19 cellular contexts compared by ENCODE assay signal in genomic region chr16:46920402-46921068, GRCh38. TPM values are rescaled to one million over a fixed set of nuclear protein-coding genes. Genes with fewer than 3 reads are reported as not detected.
A peak's percentile ranks its signal among the peaks of the same experiment; 100 is the strongest.
DNase-seq lines count a peak whose midpoint lies in the region; ATAC-seq, FAIRE-seq and TF ChIP-seq lines count a peak whose summit lies in the region.
"Had no signal": no experiment of that assay in that cellular context is flagged by ENCODE, and none has a peak within 500 bp of the region (broad histone marks: within the 10 kb centered on the region; RNA-seq: fewer than 3 reads in every experiment).

No MANE protein-coding gene starts in this region.

- FAIRE-seq in HepG2 (lab: Jason Lieb, UNC): no peak

- POLR2A ChIA-PET in HepG2 (lab: Yijun Ruan, JAX): interaction anchor here (0.7 to 2.4 kb wide), 5 partner anchors 13 to 67 kb away, joined by 3 to 17 read pairs (median 6); partner anchors contain the start of gene GPT2

- ATAC-seq in HepG2 (no peak), gastrocnemius medialis (no peak)

- BruUV-seq in HepG2 (replicated peaks; lab: Mats Ljungman, UMichigan): no TSS peak

- H3K27ac ChIP-seq in adrenal gland: peak overlapping the region in 2 of 5 donors; percentile 36 to 64
- H3K27ac ChIP-seq in HepG2 (ENCODE audit: extremely low read length, insufficient read depth, low read length): no peak overlapping the region
- H3K27ac ChIP-seq in gastrocnemius medialis: peak overlapping the region in 3 of 4 donors; percentile 31 to 44 (median 34)
- no peak overlapping the region for H3K27ac ChIP-seq in uterus
- H3K27ac ChIP-seq in Karpas-422 (ENCODE audit: low read length): no peak overlapping the region
- H3K27ac ChIP-seq: neutrophil, SK-N-MC had no signal

- peaks cover 0 to 6% of the 10 kb centered on the region in 2 donors for H3K4me1 ChIP-seq in adrenal gland (replicated peaks in 1 of 2)
- H3K4me1 ChIP-seq in HepG2 (ENCODE audit: insufficient read depth, low read length): peaks cover 52% of the 10 kb centered on the region
- H3K4me1 ChIP-seq in gastrocnemius medialis: peaks cover 14 to 24% of the 10 kb centered on the region in 2 donors
- no peaks in the 10 kb centered on the region for H3K4me1 ChIP-seq in uterus
- peaks cover 59% of the 10 kb centered on the region for H3K4me1 ChIP-seq in Karpas-422 (ENCODE audit: low read length)

- TF ChIP-seq EP300 in HepG2 (IDR thresholded peaks at IDR 0.05; ENCODE audit: low read depth in 2 of 2, low read length in 2 of 2) (no peak), HepG2 (CRISPR knock-in tag; IDR thresholded peaks at IDR 0.05; ENCODE audit: borderline replicate concordance) (no peak)

- H4K20me1 ChIP-seq in HepG2 (ENCODE audit: insufficient read depth, low read length): peaks cover 47% of the 10 kb centered on the region
- H4K20me1 ChIP-seq in Karpas-422 (ENCODE audit: insufficient read depth, low read depth, low read length): no peaks in the 10 kb centered on the region

- TF ChIP-seq CTCF in adrenal gland (IDR thresholded peaks at IDR 0.05) (no peak), HepG2 (CRISPR knock-in tag; IDR thresholded peaks at IDR 0.05) (no peak), gastrocnemius medialis (IDR thresholded peaks at IDR 0.05 in 4 of 5, conservative IDR thresholded peaks at IDR 0.05 in 1 of 5) (no peak), uterus (IDR thresholded peaks at IDR 0.05) (no peak)

- H3K36me3 ChIP-seq in adrenal gland (replicated peaks in 1 of 2) (no peaks in the 10 kb centered on the region), HepG2 (replicated peaks in 1 of 2; ENCODE audit: control insufficient read depth in 1 of 2, insufficient read depth in 2 of 2, low read length in 2 of 2) (peaks cover 77 to 95% of the 10 kb centered on the region in 2 experiments), gastrocnemius medialis (peaks cover 0 to 9% of the 10 kb centered on the region in 2 donors), uterus (no peaks in the 10 kb centered on the region), Karpas-422 (ENCODE audit: insufficient read depth, low read length) (peaks cover 23% of the 10 kb centered on the region)
- H3K36me3 ChIP-seq: neutrophil had no signal

- intact Hi-C loops in adrenal gland (cut with DNase I) (no loop called here), HepG2 (cut with micrococcal nuclease; ENCODE audit: unreplicated experiment) (no loop called here), gastrocnemius medialis (cut with DNase I; ENCODE audit: low total_unique reads) (loop anchor here (5.0 to 10.0 kb wide), 2 partner anchors 273 to 1324 kb away; partner anchors contain the start of genes ABCC11 and LONP2), uterus (cut with DNase I; ENCODE audit: low total_unique reads) (no loop called here)

- CTCF ChIA-PET in HepG2 (lab: Yijun Ruan, JAX; ENCODE audit: low intra/inter-chr PET ratio, low total read pairs): interaction anchor here (1.4 kb wide), 1 partner anchor 67 kb away, joined by 3 read pairs; no protein-coding TSS in a partner anchor

- H3K9ac ChIP-seq in HepG2 (ENCODE audit: insufficient read depth, low read depth, low read length): no peak overlapping the region
- no peak overlapping the region for H3K9ac ChIP-seq in Karpas-422 (ENCODE audit: low read length)

- H3K9me3 ChIP-seq in adrenal gland (replicated peaks in 1 of 3) (no peaks in the 10 kb centered on the region), HepG2 (ENCODE audit: low read length) (no peaks in the 10 kb centered on the region), gastrocnemius medialis (no peaks in the 10 kb centered on the region), uterus (no peaks in the 10 kb centered on the region), Karpas-422 (ENCODE audit: low read length) (no peaks in the 10 kb centered on the region)
- H3K9me3 ChIP-seq: neutrophil had no signal

- no peak overlapping the region for H3K4me2 ChIP-seq in HepG2 (ENCODE audit: low read depth, low read length)
- no peak overlapping the region for H3K4me2 ChIP-seq in Karpas-422 (ENCODE audit: low read depth, low read length, poor library complexity, severe bottlenecking)

- no peaks in the 10 kb centered on the region for H3K9me2 ChIP-seq in Karpas-422 (replicated peaks; ENCODE audit: insufficient read depth, low read length)

- TF ChIP-seq POLR2A in adrenal gland (IDR thresholded peaks at IDR 0.05) (no peak), HepG2 (IDR thresholded peaks at IDR 0.05; ENCODE audit: insufficient read depth in 1 of 2, low read depth in 2 of 2, low read length in 2 of 2) (no peak), gastrocnemius medialis (IDR thresholded peaks at IDR 0.05) (no peak), uterus (IDR thresholded peaks at IDR 0.05) (no peak)

- in situ Hi-C loops in HepG2 (cut with HindIII; ENCODE audit: extremely low pct_ligation_motif_present, low pct_unique_long_range_greater_than_20kb) (no loop called here), gastrocnemius medialis (cut with MboI; ENCODE audit: low sequenced_read_pairs in 4 of 4) (loop anchor here in 1 of 4 donors (25.0 kb wide), 1 partner anchor 258 kb away; no protein-coding TSS in a partner anchor)

- DNase-seq in DMS53 (lab: John Stamatoyannopoulos, UW) (peak; percentile 84), adrenal gland (peak; percentile 38 to 80 (median 75)), HepG2 (ENCODE audit: low spot score) (peak; percentile 35), gastrocnemius medialis (no peak), DMS 273 (lab: John Stamatoyannopoulos, UW; ENCODE audit: unreplicated experiment) (no peak), uterus (no peak), Karpas-422 (no peak), NCI-H524 (lab: John Stamatoyannopoulos, UW) (no peak)
- DNase-seq: activated CD4-positive, alpha-beta T cell treated with anti-CD3 and anti-CD28 coated beads, Interleukin-2, amount 50 U/mL, for 1 hour; activated naive CD8-positive, alpha-beta T cell treated with anti-CD3 and anti-CD28 coated beads for 36 hours; activated T-cell treated with anti-CD3 and anti-CD28 coated beads, Interleukin-2, amount 50 U/mL, for 1 hour; endodermal cell; mesendoderm; NCI-H1105; NCI-H2227 treated with DMSO at 0.1 percent for 48 hours; OCI-M1; stimulated activated naive CD4-positive, alpha-beta T cell treated with Interleukin-2 at 50 U/mL for 16 hours had no signal

- H3K79me2 ChIP-seq in HepG2 (ENCODE audit: insufficient read depth, low read length): no peaks in the 10 kb centered on the region
- H3K79me2 ChIP-seq in Karpas-422 (ENCODE audit: low read length): no peaks in the 10 kb centered on the region

- H3K27me3 ChIP-seq in adrenal gland: no peaks in the 10 kb centered on the region
- no peaks in the 10 kb centered on the region for H3K27me3 ChIP-seq in HepG2 (ENCODE audit: control insufficient read depth in 1 of 2, insufficient read depth in 2 of 2, low read length in 2 of 2)
- no peaks in the 10 kb centered on the region for H3K27me3 ChIP-seq in gastrocnemius medialis
- no peaks in the 10 kb centered on the region for H3K27me3 ChIP-seq in uterus
- H3K27me3 ChIP-seq in Karpas-422 (ENCODE audit: low read length): no peaks in the 10 kb centered on the region
- H3K27me3 ChIP-seq: neutrophil had no signal

- H3K4me3 ChIP-seq in adrenal gland (no peak overlapping the region), HepG2 (replicated peaks in 1 of 3; ENCODE audit: insufficient read depth in 1 of 3, low read depth in 2 of 3, low read length in 3 of 3) (no peak overlapping the region), gastrocnemius medialis (no peak overlapping the region), uterus (no peak overlapping the region), Karpas-422 (ENCODE audit: low read length) (no peak overlapping the region)
- H3K4me3 ChIP-seq: SK-N-MC had no signal

- no peak overlapping the region for H2AFZ ChIP-seq in HepG2 (ENCODE audit: low read length)
- no peak overlapping the region for H2AFZ ChIP-seq in Karpas-422 (ENCODE audit: low read length)

- 38 to 46% (median 44%) methylated on average over 9 of the region's 9 CpGs for WGBS in adrenal gland, 4 donors
- 74% methylated on average over 9 of the region's 9 CpGs for WGBS in HepG2 (ENCODE audit: low lambda C conversion rate)

- no peak for TF ChIP-seq RAD21 in HepG2 (CRISPR knock-in tag; IDR thresholded peaks at IDR 0.05)

RNA-seq across cellular contexts. Expression of gene GPT2, which starts 36.4 kb away (rescaled TPM):
- total RNA-seq in adrenal gland (10 to 100 TPM; 15.1 to 70.8 (median 25.5) TPM), HepG2 (2016; rRNA removed; fragmentation: Illumina TruSeq; extraction: Trizol) (130 and 138 TPM in 2 replicates), gastrocnemius medialis (100 to 1,000 TPM in 1 of 4 donors, 10 to 100 TPM in 3; 13.5 to 112 (median 55.7) TPM), uterus (10 to 100 TPM in 1 of 4 donors, 1 to 10 TPM in 2, not detected in 1; 1.5 to 11.0 (median 4.4) TPM)
- polyA plus RNA-seq in adrenal gland (10 to 100 TPM; 10.9 to 15.9 (median 14.9) TPM), HepG2 (2011; rRNA removed) (267 and 269 TPM in 2 replicates)
- total RNA-seq in HepG2 (2016; cell fraction: cytosol; rRNA removed; fragmentation: Illumina TruSeq; extraction: Trizol; ENCODE audit: low read depth): 22.1 and 23.2 TPM in 2 replicates
- 114 and 146 TPM in 2 replicates for total RNA-seq in HepG2 (2016; cell fraction: insoluble cytoplasmic fraction; rRNA removed; fragmentation: Illumina TruSeq; extraction: Trizol)
- total RNA-seq in HepG2 (2016; cell fraction: membrane; rRNA removed; fragmentation: Illumina TruSeq; extraction: Trizol): 63.0 and 65.0 TPM in 2 replicates
- 59.4 and 71.5 TPM in 2 replicates for total RNA-seq in HepG2 (2016; cell fraction: nucleus; rRNA removed; fragmentation: Illumina TruSeq; extraction: Trizol)
- polyA plus RNA-seq in HepG2 (2011; cell fraction: cytosol; rRNA removed): 182 and 277 TPM in 2 replicates
- polyA plus RNA-seq in HepG2 (2011; cell fraction: nucleus; rRNA removed): 334 and 385 TPM in 2 replicates
- 220 and 249 TPM in 2 replicates for polyA plus RNA-seq in HepG2 (2012)
- 21.5 and 27.7 TPM in 2 replicates for polyA plus RNA-seq in HepG2 (2016; cell fraction: cytosol; fragmentation: Illumina TruSeq; extraction: Trizol; ENCODE audit: low read depth)
- 122 and 156 TPM in 2 replicates for polyA plus RNA-seq in HepG2 (2016; cell fraction: insoluble cytoplasmic fraction; fragmentation: Illumina TruSeq; extraction: Trizol; ENCODE audit: low read depth)
- polyA plus RNA-seq in HepG2 (2016; cell fraction: membrane; fragmentation: Illumina TruSeq; extraction: Trizol; ENCODE audit: low read depth): 42.5 and 45.9 TPM in 2 replicates
- 148 and 163 TPM in 2 replicates for polyA plus RNA-seq in HepG2 (2016; cell fraction: nucleus; fragmentation: Illumina TruSeq; extraction: Trizol; ENCODE audit: insufficient read depth, low read depth)
- polyA minus RNA-seq in HepG2 (2011; rRNA and poly(A)+ RNA removed; ENCODE audit: low replicate concordance): 33.0 and 786 TPM in 2 replicates
- 198 TPM in 2 replicates for polyA minus RNA-seq in HepG2 (2011; cell fraction: cytosol; rRNA and poly(A)+ RNA removed)
- polyA minus RNA-seq in HepG2 (2011; cell fraction: nucleus; rRNA and poly(A)+ RNA removed): 79.2 and 86.4 TPM in 2 replicates
- total RNA-seq in Karpas-422 (2014; rRNA removed; shearing (Covaris generic); ENCODE audit: low replicate concordance): 42.6 and 57.5 TPM in 2 replicates

RNA-seq across cellular contexts. Expression of gene DNAJA2, which starts 52.9 kb away (rescaled TPM):
- total RNA-seq in adrenal gland: 10 to 100 TPM; 48.6 to 80.1 (median 71.4) TPM
- 10 to 100 TPM; 34.7 to 81.6 (median 35.7) TPM for polyA plus RNA-seq in adrenal gland
- 176 and 181 TPM in 2 replicates for total RNA-seq in HepG2 (2016; rRNA removed; fragmentation: Illumina TruSeq; extraction: Trizol)
- 47.3 and 50.8 TPM in 2 replicates for total RNA-seq in HepG2 (2016; cell fraction: cytosol; rRNA removed; fragmentation: Illumina TruSeq; extraction: Trizol; ENCODE audit: low read depth)
- 176 and 177 TPM in 2 replicates for total RNA-seq in HepG2 (2016; cell fraction: insoluble cytoplasmic fraction; rRNA removed; fragmentation: Illumina TruSeq; extraction: Trizol)
- total RNA-seq in HepG2 (2016; cell fraction: membrane; rRNA removed; fragmentation: Illumina TruSeq; extraction: Trizol): 92.5 and 108 TPM in 2 replicates
- total RNA-seq in HepG2 (2016; cell fraction: nucleus; rRNA removed; fragmentation: Illumina TruSeq; extraction: Trizol): 65.1 and 73.4 TPM in 2 replicates
- 22.0 and 25.4 TPM in 2 replicates for polyA plus RNA-seq in HepG2 (2011; rRNA removed)
- polyA plus RNA-seq in HepG2 (2011; cell fraction: cytosol; rRNA removed): 10.6 and 19.4 TPM in 2 replicates
- 9.5 and 13.3 TPM in 2 replicates for polyA plus RNA-seq in HepG2 (2011; cell fraction: nucleus; rRNA removed)
- polyA plus RNA-seq in HepG2 (2012): 107 and 109 TPM in 2 replicates
- polyA plus RNA-seq in HepG2 (2016; cell fraction: cytosol; fragmentation: Illumina TruSeq; extraction: Trizol; ENCODE audit: low read depth): 27.5 and 27.6 TPM in 2 replicates
- polyA plus RNA-seq in HepG2 (2016; cell fraction: insoluble cytoplasmic fraction; fragmentation: Illumina TruSeq; extraction: Trizol; ENCODE audit: low read depth): 139 and 148 TPM in 2 replicates
- polyA plus RNA-seq in HepG2 (2016; cell fraction: membrane; fragmentation: Illumina TruSeq; extraction: Trizol; ENCODE audit: low read depth): 41.2 and 43.1 TPM in 2 replicates
- 78.3 and 82.7 TPM in 2 replicates for polyA plus RNA-seq in HepG2 (2016; cell fraction: nucleus; fragmentation: Illumina TruSeq; extraction: Trizol; ENCODE audit: insufficient read depth, low read depth)
- polyA minus RNA-seq in HepG2 (2011; rRNA and poly(A)+ RNA removed; ENCODE audit: low replicate concordance): 17.9 and 28.5 TPM in 2 replicates
- polyA minus RNA-seq in HepG2 (2011; cell fraction: cytosol; rRNA and poly(A)+ RNA removed): 57.4 and 64.5 TPM in 2 replicates
- 42.6 and 54.6 TPM in 2 replicates for polyA minus RNA-seq in HepG2 (2011; cell fraction: nucleus; rRNA and poly(A)+ RNA removed)
- 10 to 100 TPM; 57.4 to 79.6 (median 70.5) TPM for total RNA-seq in gastrocnemius medialis
- total RNA-seq in uterus: 10 to 100 TPM; 25.3 to 79.4 (median 40.1) TPM
- total RNA-seq in Karpas-422 (2014; rRNA removed; shearing (Covaris generic); ENCODE audit: low replicate concordance): 61.7 and 81.0 TPM in 2 replicates

Comparison
In these comparisons a context has a peak if more than half of its experiments do, and no peak if none do; other contexts are left out.
1. DNase-seq: peak in DMS53 (single experiment), adrenal gland (7 of 7) and HepG2 (single experiment); none in gastrocnemius medialis (0 of 2), DMS 273 (single experiment), uterus (0 of 2), Karpas-422 (single experiment) and NCI-H524 (0 of 2).
2. H3K27ac ChIP-seq: peak in gastrocnemius medialis (3 of 4); none in HepG2 (single experiment), uterus (0 of 2) and Karpas-422 (single experiment).